In the genomic region with DNA sequence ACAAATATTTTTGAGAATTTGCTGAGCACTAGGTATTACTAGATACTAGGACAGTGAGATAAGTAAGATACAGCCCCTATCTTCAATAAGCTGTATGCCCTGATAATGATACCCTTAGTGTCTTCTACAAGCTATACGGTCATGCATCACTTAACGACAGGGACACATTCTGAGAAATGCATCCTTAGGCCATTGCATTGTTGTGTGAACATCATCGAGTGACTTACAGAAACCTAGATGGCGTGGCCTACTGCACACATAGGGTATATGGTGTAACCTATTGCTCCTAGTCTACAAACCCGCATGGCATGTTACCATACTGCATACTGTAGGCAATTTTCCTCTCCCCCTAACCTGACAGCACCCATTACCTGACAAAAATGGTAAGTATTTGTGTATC, we compare ENCODE assay signal across 20 cellular contexts.
DNase-seq lines count a peak whose midpoint lies in the region; ATAC-seq, FAIRE-seq and TF ChIP-seq lines count a peak whose summit lies in the region.
"Had no signal": no experiment of that assay in that cellular context is flagged by ENCODE, and none has a peak within 500 bp of the region (broad histone marks: within the 10 kb centered on the region; RNA-seq: fewer than 3 reads in every experiment).

No MANE protein-coding gene starts in this region.

- TF ChIP-seq EP300 in A549 (IDR thresholded peaks at IDR 0.05): no peak
- no peak for TF ChIP-seq EP300 in esophagus muscularis mucosa (IDR thresholded peaks at IDR 0.05)
- no peak for TF ChIP-seq EP300 in sigmoid colon (IDR thresholded peaks at IDR 0.05)

- no peak for ATAC-seq in A549
- ATAC-seq: PC-3 had no signal

- H3K36me3 ChIP-seq in esophagus muscularis mucosa (no peaks in the 10 kb centered on the region), sigmoid colon (no peaks in the 10 kb centered on the region)
- H3K36me3 ChIP-seq: MG63 had no signal

- no peak for DNase-seq in A549 (ENCODE audit: low read depth in 1 of 2, low spot score in 1 of 2)
- no peak for DNase-seq in GM19239 (ENCODE audit: insufficient read length, low spot score)
- DNase-seq in esophagus muscularis mucosa (ENCODE audit: extremely low spot score): no peak
- no peak for DNase-seq in sigmoid colon
- no peak for DNase-seq in HPDE6-E6E7 (ENCODE audit: extremely low spot score)
- no peak for DNase-seq in NCI-H1048 (lab: John Stamatoyannopoulos, UW)
- DNase-seq in T1000 (lab: John Stamatoyannopoulos, UW): no peak
- DNase-seq in DMS53 (lab: John Stamatoyannopoulos, UW): no peak
- DNase-seq: 8988T, Caco-2, DMS79, MG63, NCI-H1105, NCI-H1694 treated with DMSO at 0.1 percent for 48 hours, NCI-H345, NCI-H526 treated with DMSO at 0.1 percent for 48 hours, PC-3 had no signal

- POLR2A ChIA-PET in A549 (lab: Yijun Ruan, JAX): no interaction called here

- no peak for TF ChIP-seq RAD21 in A549 (conservative IDR thresholded peaks at IDR 0.05 in 1 of 2, IDR thresholded peaks at IDR 0.05 in 1 of 2)

- H3K4me1 ChIP-seq in A549 (peaks cover 72% of the 10 kb centered on the region), esophagus muscularis mucosa (peaks cover 62 to 96% (median 88%) of the 10 kb centered on the region in 4 donors), sigmoid colon (peaks cover 0 to 75% (median 62%) of the 10 kb centered on the region in 4 donors)

- intact Hi-C loops in esophagus muscularis mucosa (cut with DNase I): no loop called here
- intact Hi-C loops in sigmoid colon (cut with DNase I): loop anchor here (2.0 kb wide), 1 partner anchor 65 kb away; a partner anchor contains a TSS

- TF ChIP-seq CTCF in A549 (IDR thresholded peaks at IDR 0.05) (no peak), esophagus muscularis mucosa (IDR thresholded peaks at IDR 0.05) (no peak), sigmoid colon (IDR thresholded peaks at IDR 0.05) (no peak)

- 0 out of 6 replicates have a peak overlapping the region, but pooled peaks of 1 of the 2 experiments have one; percentile 28 for H3K27ac ChIP-seq in A549
- H3K27ac ChIP-seq in esophagus muscularis mucosa (replicated peaks in 1 of 4): peak overlapping the region; percentile 77 to 84 (median 78)
- peak overlapping the region in 3 of 4 donors; percentile 77 to 87 (median 85) for H3K27ac ChIP-seq in sigmoid colon
- H3K27ac ChIP-seq: KMS-11 had no signal

- H3K9me3 ChIP-seq in A549 (no peaks in the 10 kb centered on the region), esophagus muscularis mucosa (no peaks in the 10 kb centered on the region), sigmoid colon (no peaks in the 10 kb centered on the region)
- H3K9me3 ChIP-seq: Caco-2, MG63 had no signal

- H3K4me3 ChIP-seq in A549 (no peak overlapping the region), esophagus muscularis mucosa (no peak overlapping the region), sigmoid colon (no peak overlapping the region)
- H3K4me3 ChIP-seq: MG63 had no signal

- no peak for FAIRE-seq in A549 (lab: Jason Lieb, UNC)
- peak; percentile 71 for FAIRE-seq in GM19239 (lab: Jason Lieb, UNC)
- FAIRE-seq: G401.6, H54 had no signal

- TF ChIP-seq POLR2A in A549 (IDR thresholded peaks at IDR 0.05; ENCODE audit: low read length) (no peak), esophagus muscularis mucosa (IDR thresholded peaks at IDR 0.05; ENCODE audit: low read depth) (no peak), sigmoid colon (IDR thresholded peaks at IDR 0.05) (no peak)

- CTCF ChIA-PET in A549 (lab: Yijun Ruan, JAX): interaction anchor here (0.7 to 1.6 kb wide), 4 partner anchors 14 to 104 kb away, joined by 3 to 4 read pairs (median 4); no protein-coding TSS in a partner anchor

- 98% methylated on average over 5 of the region's 5 CpGs for WGBS in A549 (ENCODE audit: missing lambda C conversion rate)
- WGBS in esophagus muscularis mucosa: 97% methylated on average over 5 of the region's 5 CpGs
- whole genome bisulfite sequencing in sigmoid colon, 2 donors: 94 to 97% methylated on average over 5 of the region's 5 CpGs

- H3K27me3 ChIP-seq in esophagus muscularis mucosa (no peaks in the 10 kb centered on the region), sigmoid colon (no peaks in the 10 kb centered on the region)
- H3K27me3 ChIP-seq: MG63 had no signal

- H3K4me2 ChIP-seq in A549: peak overlapping the region; percentile 35; the same call in 1 of the 3 replicates
- H3K4me2 ChIP-seq: KMS-11 had no signal

TF ChIP-seq in A549, 52 proteins besides CTCF, POLR2A, EP300 and RAD21:
- no peak for TF ChIP-seq FOXS1 (CRISPR knock-in tag; IDR thresholded peaks at IDR 0.05)
- TF ChIP-seq, protein P1, sequence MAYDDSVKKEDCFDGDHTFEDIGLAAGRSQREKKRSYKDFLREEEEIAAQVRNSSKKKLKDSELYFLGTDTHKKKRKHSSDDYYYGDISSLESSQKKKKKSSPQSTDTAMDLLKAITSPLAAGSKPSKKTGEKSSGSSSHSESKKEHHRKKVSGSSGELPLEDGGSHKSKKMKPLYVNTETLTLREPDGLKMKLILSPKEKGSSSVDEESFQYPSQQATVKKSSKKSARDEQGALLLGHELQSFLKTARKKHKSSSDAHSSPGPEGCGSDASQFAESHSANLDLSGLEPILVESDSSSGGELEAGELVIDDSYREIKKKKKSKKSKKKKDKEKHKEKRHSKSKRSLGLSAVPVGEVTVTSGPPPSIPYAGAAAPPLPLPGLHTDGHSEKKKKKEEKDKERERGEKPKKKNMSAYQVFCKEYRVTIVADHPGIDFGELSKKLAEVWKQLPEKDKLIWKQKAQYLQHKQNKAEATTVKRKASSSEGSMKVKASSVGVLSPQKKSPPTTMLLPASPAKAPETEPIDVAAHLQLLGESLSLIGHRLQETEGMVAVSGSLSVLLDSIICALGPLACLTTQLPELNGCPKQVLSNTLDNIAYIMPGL (CRISPR knock-in tag; IDR thresholded peaks at IDR 0.05; ENCODE audit: borderline replicate concordance): no peak
- TF ChIP-seq CHD2 (IDR thresholded peaks at IDR 0.05; ENCODE audit: low read length, partially characterized antibody): no peak
- TF ChIP-seq ZSCAN20 (CRISPR knock-in tag; IDR thresholded peaks at IDR 0.05): no peak
- no peak for TF ChIP-seq CBX2 (IDR thresholded peaks at IDR 0.05; ENCODE audit: borderline replicate concordance, low read depth)
- TF ChIP-seq HOXB13 (CRISPR knock-in tag; IDR thresholded peaks at IDR 0.05; ENCODE audit: low read depth): no peak
- no peak for TF ChIP-seq BHLHE40 (IDR thresholded peaks at IDR 0.05; ENCODE audit: low read depth, low read length)
- no peak for TF ChIP-seq SMC3 (IDR thresholded peaks at IDR 0.05)
- TF ChIP-seq CHD4 (IDR thresholded peaks at IDR 0.05; ENCODE audit: borderline replicate concordance): no peak
- TF ChIP-seq, protein P2, sequence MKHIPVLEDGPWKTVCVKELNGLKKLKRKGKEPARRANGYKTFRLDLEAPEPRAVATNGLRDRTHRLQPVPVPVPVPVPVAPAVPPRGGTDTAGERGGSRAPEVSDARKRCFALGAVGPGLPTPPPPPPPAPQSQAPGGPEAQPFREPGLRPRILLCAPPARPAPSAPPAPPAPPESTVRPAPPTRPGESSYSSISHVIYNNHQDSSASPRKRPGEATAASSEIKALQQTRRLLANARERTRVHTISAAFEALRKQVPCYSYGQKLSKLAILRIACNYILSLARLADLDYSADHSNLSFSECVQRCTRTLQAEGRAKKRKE (CRISPR knock-in tag; IDR thresholded peaks at IDR 0.05; ENCODE audit: low read depth): no peak
- no peak for TF ChIP-seq RNF2 (IDR thresholded peaks at IDR 0.05; ENCODE audit: borderline replicate concordance, low read depth)
- TF ChIP-seq POLR2AphosphoS2 (conservative IDR thresholded peaks at IDR 0.05; ENCODE audit: low read length): no peak
- no peak for TF ChIP-seq ZFP36 (IDR thresholded peaks at IDR 0.05; ENCODE audit: borderline replicate concordance, partially characterized antibody)
- no peak for TF ChIP-seq KDM5A (IDR thresholded peaks at IDR 0.05)
- TF ChIP-seq, protein P3, sequence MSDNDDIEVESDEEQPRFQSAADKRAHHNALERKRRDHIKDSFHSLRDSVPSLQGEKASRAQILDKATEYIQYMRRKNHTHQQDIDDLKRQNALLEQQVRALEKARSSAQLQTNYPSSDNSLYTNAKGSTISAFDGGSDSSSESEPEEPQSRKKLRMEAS (IDR thresholded peaks at IDR 0.05): no peak
- no peak for TF ChIP-seq NR3C1 (IDR thresholded peaks at IDR 0.05)
- no peak for TF ChIP-seq ZNF302 (CRISPR knock-in tag; IDR thresholded peaks at IDR 0.05)
TF ChIP-seq in A549: peak in this region for 0.
